8 cellular contexts compared by ENCODE assay signal in genomic region chr21:42653492-42654061, GRCh38. TPM values are rescaled to one million over a fixed set of nuclear protein-coding genes. Genes with fewer than 3 reads are reported as not detected.
DNase-seq lines count a peak whose midpoint lies in the region; ATAC-seq and TF ChIP-seq lines count a peak whose summit lies in the region.

PDE9A (plus strand) TSS chr21:42653621; CDS start chr21:42653815, 194 bp downstream.

- peaks cover 19% of the 10 kb centered on the region for H3K27me3 ChIP-seq in CD8-positive, alpha-beta memory T cell (ENCODE audit: insufficient read depth, low read length, poor library complexity, severe bottlenecking)
- no peaks in the 10 kb centered on the region for H3K27me3 ChIP-seq in smooth muscle cell (ENCODE audit: low read depth)

- no peak within 1 kb of the TSS for H3K27ac ChIP-seq in CD8-positive, alpha-beta memory T cell (ENCODE audit: low read depth, low read length)
- H3K27ac ChIP-seq in smooth muscle cell (ENCODE audit: low read depth), result no peak within 1 kb of the TSS

- H3K27ac Mint-ChIP-seq in CD8-positive, alpha-beta memory T cell, result peak within 1 kb of the TSS in 3 of 8 donors; percentile 3 to 86 (median 36)
- no peak within 1 kb of the TSS for H3K27ac Mint-ChIP-seq in activated naive CD4-positive, alpha-beta T cell treated with anti-CD3 and anti-CD28 coated beads, Interleukin-2, amount 50 U/mL, for 24 hours

- CTCF ChIA-PET in CD8-positive, alpha-beta memory T cell (lab: Charles Lee), result interaction anchor here (0.9 to 1.6 kb wide), 3 partner anchors 31 to 130 kb away, joined by 3 to 4 read pairs (median 4); no protein-coding TSS in a partner anchor

- peaks cover 12% of the 10 kb centered on the region for H3K4me1 ChIP-seq in CD8-positive, alpha-beta memory T cell (ENCODE audit: insufficient read depth, low read length)
- peaks cover 16% of the 10 kb centered on the region for H3K4me1 ChIP-seq in smooth muscle cell (ENCODE audit: low read depth)

- peak within 1 kb of the TSS; percentile 33 for H3K4me3 ChIP-seq in CD8-positive, alpha-beta memory T cell (ENCODE audit: low read length)
- H3K4me3 ChIP-seq in iPS-18c (ENCODE audit: insufficient read depth, low read depth, low read length) (peak within 1 kb of the TSS; percentile 76), smooth muscle cell (peak within 1 kb of the TSS; percentile 88)

- H3K9ac ChIP-seq in smooth muscle cell (ENCODE audit: low read depth), result peak within 1 kb of the TSS; percentile 64

- peak within 1 kb of the TSS; percentile 35 to 85 (median 74) for H3K4me3 Mint-ChIP-seq in CD8-positive, alpha-beta memory T cell
- H3K4me3 Mint-ChIP-seq in activated naive CD4-positive, alpha-beta T cell treated with anti-CD3 and anti-CD28 coated beads, Interleukin-2, amount 50 U/mL, for 24 hours, result peak within 1 kb of the TSS; percentile 80

- no peaks in the 10 kb centered on the region for H3K36me3 Mint-ChIP-seq in CD8-positive, alpha-beta memory T cell
- no peaks in the 10 kb centered on the region for H3K36me3 Mint-ChIP-seq in activated naive CD4-positive, alpha-beta T cell treated with anti-CD3 and anti-CD28 coated beads, Interleukin-2, amount 50 U/mL, for 24 hours

- no peaks in the 10 kb centered on the region for H3K36me3 ChIP-seq in CD8-positive, alpha-beta memory T cell (ENCODE audit: insufficient read depth, low read length)
- H3K36me3 ChIP-seq in smooth muscle cell (ENCODE audit: low read depth), result no peaks in the 10 kb centered on the region

- no peak for ATAC-seq in HG02588 (IDR thresholded peaks at IDR 0.05; ENCODE audit: unreplicated experiment)

- peaks cover 15 to 25% (median 17%) of the 10 kb centered on the region in 3 donors for H3K4me1 Mint-ChIP-seq in CD8-positive, alpha-beta memory T cell
- peaks cover 35% of the 10 kb centered on the region for H3K4me1 Mint-ChIP-seq in activated naive CD4-positive, alpha-beta T cell treated with anti-CD3 and anti-CD28 coated beads, Interleukin-2, amount 50 U/mL, for 24 hours

- peaks cover 27 to 48% of the 10 kb centered on the region in 2 donors for H3K27me3 Mint-ChIP-seq in CD8-positive, alpha-beta memory T cell
- no peaks in the 10 kb centered on the region for H3K27me3 Mint-ChIP-seq in activated naive CD4-positive, alpha-beta T cell treated with anti-CD3 and anti-CD28 coated beads, Interleukin-2, amount 50 U/mL, for 24 hours

- no peaks in the 10 kb centered on the region for H3K9me3 Mint-ChIP-seq in CD8-positive, alpha-beta memory T cell
- H3K9me3 Mint-ChIP-seq in activated naive CD4-positive, alpha-beta T cell treated with anti-CD3 and anti-CD28 coated beads, Interleukin-2, amount 50 U/mL, for 24 hours, result no peaks in the 10 kb centered on the region

- H3F3A ChIP-seq in smooth muscle cell (ENCODE audit: low read depth), result no peaks in the 10 kb centered on the region

- peaks cover 3% of the 10 kb centered on the region for H3K79me2 ChIP-seq in smooth muscle cell (ENCODE audit: low read depth)

- H3K4me2 ChIP-seq in smooth muscle cell, result peak within 1 kb of the TSS; percentile 100

- H3K9me3 ChIP-seq in CD8-positive, alpha-beta memory T cell (ENCODE audit: low read length), result no peaks in the 10 kb centered on the region
- H3K9me3 ChIP-seq in iPS-18c (ENCODE audit: control insufficient read depth, insufficient read depth, low read length), result peaks cover 2% of the 10 kb centered on the region
- H3K9me3 ChIP-seq in smooth muscle cell (replicated peaks; ENCODE audit: low read depth), result no peaks in the 10 kb centered on the region

- no peak for TF ChIP-seq CTCF in smooth muscle cell (IDR thresholded peaks at IDR 0.05; ENCODE audit: borderline replicate concordance, insufficient read depth, poor library complexity, severe bottlenecking)

- 0% methylated on average over 1 of the region's 71 CpGs for WGBS in smooth muscle cell (ENCODE audit: low lambda C conversion rate)

- POLR2A ChIA-PET in CD8-positive, alpha-beta memory T cell (lab: Charles Lee), result no interaction called here

- H2AFZ ChIP-seq in smooth muscle cell (ENCODE audit: low read depth), result peak within 1 kb of the TSS; percentile 85

- DNase-seq in CD8-positive, alpha-beta memory T cell, result peak in 2 of 5 donors; percentile 31 to 45
- DNase-seq in NCI-H2171 (lab: John Stamatoyannopoulos, UW), result peak; percentile 64
- DNase-seq in smooth muscle cell (lab: John Stamatoyannopoulos, UW; ENCODE audit: unreplicated experiment), result no peak
- no peak for DNase-seq in SIG-M5 (lab: John Stamatoyannopoulos, UW)
- no peak for DNase-seq in NCI-H510A treated with DMSO at 0.1 percent for 48 hours (lab: John Stamatoyannopoulos, UW)

- H4K20me1 ChIP-seq in smooth muscle cell (ENCODE audit: low read depth), result peaks cover 42% of the 10 kb centered on the region

RNA-seq across cellular contexts. Expression of gene PDE9A, which starts in this region (rescaled TPM):
- total RNA-seq in CD8-positive, alpha-beta memory T cell, result 1 to 10 TPM; 1.5 to 2.6 TPM
- 1.7 TPM for polyA plus RNA-seq in CD8-positive, alpha-beta memory T cell
- 9.6 and 12.3 TPM in 2 replicates for total RNA-seq in smooth muscle cell
- polyA plus RNA-seq in smooth muscle cell, result 4.3 and 7.3 TPM in 2 replicates

Comparison
In these comparisons a context has a peak if more than half of its experiments do, and no peak if none do; other contexts are left out.
1. H3K4me3 ChIP-seq: peak in every context shown above with its lines; median percentile 88 in smooth muscle cell; 76 in iPS-18c; 33 in CD8-positive, alpha-beta memory T cell.